Comparison of ENCODE assay signal across 2 cellular contexts in the genomic region with DNA sequence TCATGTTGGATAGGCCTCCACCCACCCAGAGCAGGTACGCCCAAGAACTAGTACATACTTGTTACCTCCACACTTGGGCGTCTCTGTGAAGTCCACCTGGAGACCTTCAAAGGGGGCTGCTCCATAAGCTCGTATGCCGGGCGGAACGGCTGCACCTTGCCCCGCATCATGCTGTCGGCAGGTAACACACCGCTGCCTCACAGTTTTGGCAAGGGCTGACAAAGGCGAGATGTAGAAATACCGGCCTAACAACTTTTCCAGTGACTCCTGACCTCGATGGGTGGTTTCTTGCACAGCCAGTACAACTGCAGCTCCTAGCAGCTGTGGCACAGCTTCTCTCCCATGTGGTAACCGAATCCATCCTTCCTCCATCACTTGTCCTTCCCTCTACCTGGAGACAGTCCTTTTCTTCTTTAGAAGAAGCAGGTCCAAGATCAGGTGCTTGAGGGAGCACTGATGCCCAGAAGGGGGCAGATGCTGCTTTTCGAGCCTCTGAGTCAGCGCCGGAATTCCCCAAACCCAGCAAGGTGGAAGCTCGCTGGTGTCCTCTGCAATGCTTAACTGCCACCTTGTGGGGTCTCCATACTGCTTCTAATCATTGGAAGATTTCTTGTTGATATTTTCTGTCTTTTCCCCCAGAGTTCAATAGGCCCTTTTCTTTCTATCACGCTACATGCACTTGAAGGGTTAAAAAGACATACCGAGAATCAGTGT.
TF ChIP-seq lines count a peak whose summit lies in the region.

No MANE protein-coding gene starts in this region.

TF ChIP-seq in HEK293, 187 proteins besides CTCF, POLR2A, EP300 and RAD21:
- peak; percentile 53 for TF ChIP-seq ZNF654 (tag by site-specific recombination; IDR thresholded peaks at IDR 0.05; ENCODE audit: low read depth)

TF ChIP-seq in GM12878, 131 proteins besides CTCF, POLR2A, EP300 and RAD21:
- TF ChIP-seq TCF3 (IDR thresholded peaks at IDR 0.05; ENCODE audit: borderline replicate concordance, insufficient read depth, low read depth, low read length) (0 out of 2 replicates have a peak, but pooled peaks have one; percentile 30), TCF12 (IDR thresholded peaks at IDR 0.05; ENCODE audit: low read depth, low read length) (0 out of 2 replicates have a peak, but pooled peaks have one; percentile 33), SMC3 (IDR thresholded peaks at IDR 0.05; ENCODE audit: borderline replicate concordance, low read length) (peak; percentile 32; the same call in 1 of the 2 replicates)
TF ChIP-seq in GM12878: peak in this region for 3; not testable (repeated sequence) for 128.
